In genomic region chr2:156864753-156865152, GRCh38 we compare ENCODE assay signal across 24 cellular contexts.
"Had no signal": no experiment of that assay in that cellular context is flagged by ENCODE, and none has a peak within 500 bp of the region (broad histone marks: within the 10 kb centered on the region; RNA-seq: fewer than 3 reads in every experiment).

No MANE protein-coding gene starts in this region.

- DNase-seq: effector CD4-positive, alpha-beta T cell; head of caudate nucleus; kidney; mesenchymal stem cell; mucosa of descending colon; naive B cell; ovary; posterior cingulate gyrus; psoas muscle; right cardiac atrium; sigmoid colon; spleen; stimulated activated CD4-positive, alpha-beta T cell treated with anti-CD3 and anti-CD28 coated beads, Interleukin-4, amount 100 ng/mL, for 4 hours; stimulated activated naive B cell treated with anti-CD40 and anti-IgM and Interleukin-4, amounts not matched to agents 10 μg/mL and 1 μg/mL and 100 μg/mL, for 72 hours; upper lobe of left lung had no signal

- H3K9me3 Mint-ChIP-seq: mesothelial cell of epicardium; naive B cell; neural crest cell; stimulated activated naive B cell treated with anti-CD40 and anti-IgM and Interleukin-4, amounts not matched to agents 10 μg/mL and 1 μg/mL and 100 μg/mL, for 72 hours; stimulated activated naive CD8-positive, alpha-beta T cell treated with anti-CD3 and anti-CD28 coated beads, Interleukin-15, Interleukin-2, amounts not matched to agents 100 ng/mL and 50 ng/mL, for 24 hours had no signal

- H3K27ac ChIP-seq: ovary, psoas muscle, sigmoid colon, spleen, thoracic aorta, tibial nerve, upper lobe of left lung had no signal

- H3K4me1 Mint-ChIP-seq: mesothelial cell of epicardium; naive B cell; neural crest cell; stimulated activated naive B cell treated with anti-CD40 and anti-IgM and Interleukin-4, amounts not matched to agents 10 μg/mL and 1 μg/mL and 100 μg/mL, for 72 hours had no signal

- H3K27ac Mint-ChIP-seq: mesothelial cell of epicardium; naive B cell; natural killer cell treated with Interleukin-12 subunit alpha and Interleukin-12 subunit beta and Interleukin-15 and Interleukin-18, amount 100 ng/mL, for 72 hours; stimulated activated naive B cell treated with anti-CD40 and anti-IgM and Interleukin-4, amounts not matched to agents 10 μg/mL and 1 μg/mL and 100 μg/mL, for 72 hours; stimulated activated naive CD8-positive, alpha-beta T cell treated with anti-CD3 and anti-CD28 coated beads, Interleukin-15, Interleukin-2, amounts not matched to agents 100 ng/mL and 50 ng/mL, for 24 hours had no signal

- H3K36me3 Mint-ChIP-seq: mesothelial cell of epicardium; naive B cell; natural killer cell treated with Interleukin-12 subunit alpha and Interleukin-12 subunit beta and Interleukin-15 and Interleukin-18, amount 100 ng/mL, for 72 hours; stimulated activated naive B cell treated with anti-CD40 and anti-IgM and Interleukin-4, amounts not matched to agents 10 μg/mL and 1 μg/mL and 100 μg/mL, for 72 hours had no signal

- ATAC-seq: left lobe of liver; mucosa of descending colon; natural killer cell treated with Interleukin-12 subunit alpha and Interleukin-12 subunit beta and Interleukin-15 and Interleukin-18, amount 100 ng/mL, for 72 hours; psoas muscle; right cardiac atrium; stimulated activated naive B cell treated with anti-CD40 and anti-IgM and Interleukin-4, amounts not matched to agents 10 μg/mL and 1 μg/mL and 100 μg/mL, for 72 hours had no signal

- H3K4me3 ChIP-seq: dorsolateral prefrontal cortex, lung, mucosa of descending colon, ovary, psoas muscle, sigmoid colon, spleen, thoracic aorta, tibial nerve, upper lobe of left lung had no signal

- H3K27me3 Mint-ChIP-seq: natural killer cell treated with Interleukin-12 subunit alpha and Interleukin-12 subunit beta and Interleukin-15 and Interleukin-18, amount 100 ng/mL, for 72 hours; stimulated activated naive B cell treated with anti-CD40 and anti-IgM and Interleukin-4, amounts not matched to agents 10 μg/mL and 1 μg/mL and 100 μg/mL, for 72 hours; stimulated activated naive CD8-positive, alpha-beta T cell treated with anti-CD3 and anti-CD28 coated beads, Interleukin-15, Interleukin-2, amounts not matched to agents 100 ng/mL and 50 ng/mL, for 24 hours had no signal

- H3K27me3 ChIP-seq: ovary, sigmoid colon, tibial nerve, upper lobe of left lung had no signal

- H3K4me1 ChIP-seq: psoas muscle, sigmoid colon, spleen, tibial nerve, upper lobe of left lung had no signal

- H3K4me3 Mint-ChIP-seq: mesothelial cell of epicardium; natural killer cell treated with Interleukin-12 subunit alpha and Interleukin-12 subunit beta and Interleukin-15 and Interleukin-18, amount 100 ng/mL, for 72 hours; neural crest cell; stimulated activated naive B cell treated with anti-CD40 and anti-IgM and Interleukin-4, amounts not matched to agents 10 μg/mL and 1 μg/mL and 100 μg/mL, for 72 hours; stimulated activated naive CD8-positive, alpha-beta T cell treated with anti-CD3 and anti-CD28 coated beads, Interleukin-15, Interleukin-2, amounts not matched to agents 100 ng/mL and 50 ng/mL, for 24 hours had no signal

- H3K9me3 ChIP-seq: mucosa of descending colon, ovary, psoas muscle, sigmoid colon, spleen, thoracic aorta, tibial nerve, upper lobe of left lung had no signal

- H3K36me3 ChIP-seq: ovary, sigmoid colon, spleen, thoracic aorta, tibial nerve, upper lobe of left lung had no signal
